Comparison of ENCODE assay signal across 1 cellular context in the genomic region with DNA sequence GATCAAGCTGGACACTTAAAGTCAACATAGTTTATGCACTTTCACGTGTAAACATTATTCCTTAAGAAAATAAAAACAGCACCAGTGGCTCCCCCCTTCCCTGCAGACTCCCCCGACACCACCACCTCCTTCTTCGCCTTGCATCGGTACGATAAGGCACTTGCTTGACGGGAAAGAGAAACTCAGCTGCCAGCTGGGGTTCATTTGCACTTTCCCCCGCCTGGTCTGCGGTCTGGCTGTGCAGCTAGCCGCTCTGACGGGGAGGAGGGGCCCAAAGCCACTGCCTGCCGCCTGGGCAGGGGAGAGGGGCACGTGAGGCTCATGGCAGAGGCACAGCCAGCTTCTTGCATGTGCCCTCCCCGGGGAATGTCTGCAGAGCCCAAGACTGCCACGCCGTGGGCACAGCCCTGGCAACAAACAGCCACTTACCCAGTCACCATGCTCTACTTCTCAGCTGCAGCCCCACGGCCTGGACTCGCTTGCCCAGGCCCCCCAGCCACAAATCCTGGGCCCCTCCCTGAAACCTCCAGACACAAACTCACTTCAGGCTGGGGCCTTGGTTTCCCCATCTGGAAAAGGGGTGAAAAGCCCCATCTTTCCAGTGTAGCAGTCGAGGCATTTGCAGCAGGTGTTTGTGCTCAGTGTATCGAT.
TF ChIP-seq lines count a peak whose summit lies in the region.

No MANE protein-coding gene starts in this region.

TF ChIP-seq in endothelial cell of umbilical vein, 7 proteins besides CTCF, POLR2A, EP300 and RAD21:
- TF ChIP-seq JUN (IDR thresholded peaks at IDR 0.05; ENCODE audit: borderline replicate concordance, insufficient read depth, insufficient read length, low read depth) = no peak
- TF ChIP-seq, protein P1, sequence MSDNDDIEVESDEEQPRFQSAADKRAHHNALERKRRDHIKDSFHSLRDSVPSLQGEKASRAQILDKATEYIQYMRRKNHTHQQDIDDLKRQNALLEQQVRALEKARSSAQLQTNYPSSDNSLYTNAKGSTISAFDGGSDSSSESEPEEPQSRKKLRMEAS (IDR thresholded peaks at IDR 0.05; ENCODE audit: insufficient read depth, insufficient read length) = no peak
- TF ChIP-seq FOS (IDR thresholded peaks at IDR 0.05; ENCODE audit: borderline replicate concordance, insufficient read depth, low read length) = no peak
- TF ChIP-seq EZH2 (IDR thresholded peaks at IDR 0.05; ENCODE audit: borderline replicate concordance, low read depth, low read length, severe bottlenecking) = no peak
- TF ChIP-seq POLR2AphosphoS5 (IDR thresholded peaks at IDR 0.05; ENCODE audit: insufficient read depth, low read depth, low read length) = no peak
- TF ChIP-seq MYC (IDR thresholded peaks at IDR 0.05; ENCODE audit: low read depth, low read length) = no peak
- no peak for TF ChIP-seq GATA2 (IDR thresholded peaks at IDR 0.05; ENCODE audit: insufficient read depth, insufficient read length, low read depth, low read length)
